ENCODE assay signal across 21 cellular contexts in the genomic region with DNA sequence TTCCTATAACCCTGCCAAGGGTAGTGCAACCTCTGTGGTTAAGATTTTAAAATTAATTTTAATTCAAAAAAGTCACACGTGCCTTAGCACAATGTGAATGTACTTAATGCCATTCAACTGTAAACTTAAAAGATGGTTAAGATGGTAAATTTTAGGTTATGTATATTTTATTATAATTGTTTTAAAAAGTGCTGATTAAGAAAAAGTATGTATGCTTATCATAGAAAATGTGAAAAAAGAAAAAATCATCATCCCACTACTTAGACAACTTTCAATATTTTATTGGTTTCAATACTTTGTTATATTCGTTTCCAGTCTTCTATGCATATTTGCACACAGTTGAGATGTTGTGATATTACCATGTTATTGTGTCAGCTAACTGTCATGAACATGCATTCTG. TPM values are rescaled to one million over a fixed set of nuclear protein-coding genes. Genes with fewer than 3 reads are reported as not detected.
DNase-seq lines count a peak whose midpoint lies in the region; ATAC-seq, FAIRE-seq and TF ChIP-seq lines count a peak whose summit lies in the region.
"Had no signal": no experiment of that assay in that cellular context is flagged by ENCODE, and none has a peak within 500 bp of the region (broad histone marks: within the 10 kb centered on the region; RNA-seq: fewer than 3 reads in every experiment).

No MANE protein-coding gene starts in this region.

- POLR2A ChIA-PET in A549 (lab: Yijun Ruan, JAX) = no interaction called here
- POLR2A ChIA-PET in K562 (lab: Yijun Ruan, JAX) = no interaction called here

- H3K79me2 ChIP-seq in K562 (ENCODE audit: control insufficient read depth, insufficient read depth, low read length) = peaks cover 16% of the 10 kb centered on the region; the same call in 2 of the 3 replicates

- H3K27me3 ChIP-seq in CD4-positive, CD25-positive, alpha-beta regulatory T cell (ENCODE audit: control insufficient read depth, insufficient read depth, low read length) = no peaks in the 10 kb centered on the region
- no peaks in the 10 kb centered on the region for H3K27me3 ChIP-seq in K562 (ENCODE audit: control insufficient read depth in 2 of 2, insufficient read depth in 2 of 2, low read length in 2 of 2)
- H3K27me3 ChIP-seq: BLaER1 had no signal

- H2AFZ ChIP-seq in K562 (ENCODE audit: low read depth, low read length) = no peak overlapping the region

- no peak overlapping the region for H3K4me3 Mint-ChIP-seq in CD4-positive, CD25-positive, alpha-beta regulatory T cell
- H3K4me3 Mint-ChIP-seq: B cell; CD4-positive, alpha-beta T cell; CD8-positive, alpha-beta memory T cell; H9 had no signal

- no peaks in the 10 kb centered on the region for H3K9me3 Mint-ChIP-seq in CD4-positive, CD25-positive, alpha-beta regulatory T cell
- H3K9me3 Mint-ChIP-seq: CD4-positive, alpha-beta T cell; CD8-positive, alpha-beta memory T cell had no signal

- ATAC-seq in A549 (no peak), K562 (no peak)
- no peak for ATAC-seq in CD4-positive, CD25-positive, alpha-beta regulatory T cell (ENCODE audit: low read depth in 2 of 2)
- ATAC-seq: GM12878, HCT116 had no signal

- peaks cover 0 to 27% (median 20%) of the 10 kb centered on the region in 4 donors for H3K4me1 Mint-ChIP-seq in CD4-positive, CD25-positive, alpha-beta regulatory T cell
- H3K4me1 Mint-ChIP-seq: B cell, H9 had no signal

- intact Hi-C loops in K562 (cut with micrococcal nuclease) = no loop called here

- FAIRE-seq in A549 (lab: Jason Lieb, UNC) = no peak
- FAIRE-seq in K562 (lab: Jason Lieb, UNC) = no peak
- FAIRE-seq: D721Med, GM12878, GM19239, H1 had no signal

- H3K9ac ChIP-seq in K562 (ENCODE audit: insufficient read depth in 1 of 2, low read depth in 2 of 2, low read length in 2 of 2) = no peak overlapping the region
- H3K9ac ChIP-seq: BLaER1 had no signal

- no peak overlapping the region for H3K4me2 ChIP-seq in A549
- no peak overlapping the region for H3K4me2 ChIP-seq in K562 (ENCODE audit: insufficient read depth, low read length)
- H3K4me2 ChIP-seq: BLaER1 had no signal

- TF ChIP-seq POLR2A in A549 (IDR thresholded peaks at IDR 0.05; ENCODE audit: low read length) (no peak), K562 (conservative IDR thresholded peaks at IDR 0.05) (no peak)

- TF ChIP-seq EP300 in A549 (IDR thresholded peaks at IDR 0.05) (no peak), K562 (IDR thresholded peaks at IDR 0.05; ENCODE audit: low read length) (no peak)

- H3K27ac ChIP-seq in A549 (no peak overlapping the region), K562 (ENCODE audit: extremely low read depth, low read depth, low read length) (no peak overlapping the region)
- H3K27ac ChIP-seq in CD4-positive, CD25-positive, alpha-beta regulatory T cell (ENCODE audit: insufficient read depth, low read length, poor library complexity, severe bottlenecking) = no peak overlapping the region
- H3K27ac ChIP-seq: BLaER1, C4-2B had no signal

- H3K4me1 ChIP-seq in A549 (no peaks in the 10 kb centered on the region; the same call in 2 of the 3 replicates), K562 (replicated peaks in 1 of 2; ENCODE audit: control insufficient read depth in 2 of 2, insufficient read depth in 2 of 2, low read length in 2 of 2) (no peaks in the 10 kb centered on the region)
- no peaks in the 10 kb centered on the region for H3K4me1 ChIP-seq in CD4-positive, CD25-positive, alpha-beta regulatory T cell (ENCODE audit: control insufficient read depth, insufficient read depth, low read length, poor library complexity, severe bottlenecking)
- H3K4me1 ChIP-seq: BLaER1 had no signal

- H3K9me3 ChIP-seq in A549 (no peaks in the 10 kb centered on the region), K562 (replicated peaks; ENCODE audit: control insufficient read depth, insufficient read depth, low read depth, low read length) (no peaks in the 10 kb centered on the region)
- no peaks in the 10 kb centered on the region for H3K9me3 ChIP-seq in CD4-positive, CD25-positive, alpha-beta regulatory T cell (ENCODE audit: control insufficient read depth in 2 of 2, low read length in 2 of 2)

- TF ChIP-seq RAD21 in A549 (conservative IDR thresholded peaks at IDR 0.05 in 1 of 2, IDR thresholded peaks at IDR 0.05 in 1 of 2) (no peak), K562 (CRISPR knock-in tag; conservative IDR thresholded peaks at IDR 0.05 in 1 of 2, IDR thresholded peaks at IDR 0.05 in 1 of 2) (no peak)

- in situ Hi-C loops in K562 (cut with MboI) = no loop called here

- H3K4me3 ChIP-seq in A549 (no peak overlapping the region), K562 (no peak overlapping the region)
- no peak overlapping the region for H3K4me3 ChIP-seq in CD4-positive, CD25-positive, alpha-beta regulatory T cell (ENCODE audit: low read depth, low read length)
- H3K4me3 ChIP-seq: BLaER1, GM12878 had no signal

- peaks cover 42% of the 10 kb centered on the region for H3K36me3 ChIP-seq in CD4-positive, CD25-positive, alpha-beta regulatory T cell (ENCODE audit: control insufficient read depth, insufficient read depth, low read length)
- H3K36me3 ChIP-seq in K562 (ENCODE audit: control insufficient read depth, insufficient read depth, low read length) = peaks cover 42% of the 10 kb centered on the region

- CTCF ChIA-PET in A549 (lab: Yijun Ruan, JAX) (no interaction called here), K562 (lab: Yijun Ruan, JAX; ENCODE audit: low intra/inter-chr PET ratio) (no interaction called here)

- H4K20me1 ChIP-seq in K562 (replicated peaks; ENCODE audit: control insufficient read depth, insufficient read depth, low read length) = peaks cover 7% of the 10 kb centered on the region; the same call in 1 of the 2 replicates

- H3K27me3 Mint-ChIP-seq in CD4-positive, CD25-positive, alpha-beta regulatory T cell = no peaks in the 10 kb centered on the region
- H3K27me3 Mint-ChIP-seq: B cell; CD4-positive, alpha-beta T cell; CD8-positive, alpha-beta memory T cell had no signal

- H3K36me3 Mint-ChIP-seq in CD4-positive, CD25-positive, alpha-beta regulatory T cell = peaks cover 28% of the 10 kb centered on the region

- H3K27ac Mint-ChIP-seq in CD4-positive, CD25-positive, alpha-beta regulatory T cell = peak overlapping the region in 2 of 3 donors; percentile 5 to 38
- H3K27ac Mint-ChIP-seq: B cell, H9 had no signal

- WGBS in A549 (ENCODE audit: missing lambda C conversion rate) = 90% methylated on average over 2 of the region's 2 CpGs
- WGBS in K562 (ENCODE audit: insufficient coverage, low coverage, missing lambda C conversion rate) = 82% methylated on average over 2 of the region's 2 CpGs

- no peak for TF ChIP-seq CTCF in A549 (IDR thresholded peaks at IDR 0.05)
- TF ChIP-seq CTCF in K562 (IDR thresholded peaks at IDR 0.05 in 2 of 3, conservative IDR thresholded peaks at IDR 0.05 in 1 of 3; ENCODE audit: insufficient read depth in 2 of 3, low read depth in 1 of 3, low read length in 3 of 3) = no peak

- no peak for DNase-seq in A549 (ENCODE audit: low read depth in 1 of 2, low spot score in 1 of 2)
- DNase-seq in CD4-positive, CD25-positive, alpha-beta regulatory T cell = no peak
- no peak for DNase-seq in K562 (ENCODE audit: extremely low read depth in 1 of 4, low spot score in 3 of 4)
- DNase-seq in GM19240 (ENCODE audit: insufficient read length, low spot score) = no peak
- DNase-seq in SW 1271 (lab: John Stamatoyannopoulos, UW) = no peak
- no peak for DNase-seq in kidney glomerular epithelial cell (lab: John Stamatoyannopoulos, UW)
- DNase-seq: CD4-positive, alpha-beta T cell; CD8-positive, alpha-beta memory T cell; DMS 273 treated with DMSO at 0.1 percent for 48 hours; DMS79; EL; GDM1; H9 had no signal

- no TSS peak for BruUV-seq in K562 (replicated peaks; lab: Mats Ljungman, UMichigan)

- no peaks in the 10 kb centered on the region for H3K9me1 ChIP-seq in K562 (ENCODE audit: control insufficient read depth, insufficient read depth, low read length)

TF ChIP-seq in A549, 52 proteins besides CTCF, POLR2A, EP300 and RAD21:
- TF ChIP-seq KDM5A (IDR thresholded peaks at IDR 0.05) (no peak), MAFK (IDR thresholded peaks at IDR 0.05; ENCODE audit: partially characterized antibody) (peak; percentile 30), FOSL2 (IDR thresholded peaks at IDR 0.05) (no peak), FOSL2 (CRISPR knock-in tag; IDR thresholded peaks at IDR 0.05) (no peak)

TF ChIP-seq in K562, 482 proteins besides CTCF, POLR2A, EP300 and RAD21:
- TF ChIP-seq ZNF316 (IDR thresholded peaks at IDR 0.05) (peak; percentile 88), KHSRP (IDR thresholded peaks at IDR 0.05) (no peak), MAFG (tag; conservative IDR thresholded peaks at IDR 0.05) (peak; percentile 40), C11orf30 (IDR thresholded peaks at IDR 0.05; ENCODE audit: low read depth) (peak; percentile 61), MAFF (IDR thresholded peaks at IDR 0.05; ENCODE audit: low read length) (peak; percentile 11; the same call in 1 of the 2 replicates)

RNA-seq across cellular contexts. Expression of a gene that starts 18.7 kb away (rescaled TPM):
- 24.3 and 27.8 TPM in 2 replicates for polyA plus RNA-seq in A549 (2011; rRNA removed)
- 5.5 and 7.3 TPM in 2 replicates for polyA plus RNA-seq in A549 (2012; cell fraction: cytosol; rRNA removed)
- 6.3 and 9.9 TPM in 2 replicates for polyA plus RNA-seq in A549 (2012; cell fraction: nucleus; rRNA removed)
- 11.9 to 13.6 TPM (median 12.3 TPM) in 3 replicates for polyA plus RNA-seq in A549 (2017; fragmentation: RNase III; extraction: RNeasy Plus Mini Kit Qiagen cat#74134 plus additional on column Dnase treatment)
- polyA minus RNA-seq in A549 (2011; rRNA and poly(A)+ RNA removed) = 46.3 and 49.3 TPM in 2 replicates
- 22.1 TPM for total RNA-seq in CD4-positive, CD25-positive, alpha-beta regulatory T cell
- 1 to 10 TPM; 6.8 to 7.9 (median 7.4) TPM for polyA plus RNA-seq in CD4-positive, CD25-positive, alpha-beta regulatory T cell
- total RNA-seq in K562 (2011; cell fraction: chromatin; rRNA removed; ENCODE audit: low replicate concordance) = 31.2 and 69.0 TPM in 2 replicates
- total RNA-seq in K562 (2011; cell fraction: nucleolus; rRNA removed) = 19.2 and 25.7 TPM in 2 replicates
- total RNA-seq in K562 (2011; cell fraction: nucleoplasm; rRNA removed) = 20.0 and 31.2 TPM in 2 replicates
- 13.5 and 17.0 TPM in 2 replicates for total RNA-seq in K562 (2014; rRNA removed)
- total RNA-seq in K562 (2014; rRNA removed; fragmentation: Illumina TruSeq; extraction: Trizol) = 17.8 and 18.7 TPM in 2 replicates
- total RNA-seq in K562 (2015; rRNA removed; fragmentation: Illumina TruSeq; extraction: Trizol) = 17.6 and 18.1 TPM in 2 replicates
- total RNA-seq in K562 (2021) = 16.8 and 18.8 TPM in 2 replicates
- 10.1 and 13.5 TPM in 2 replicates for polyA plus RNA-seq in K562 (2011; rRNA removed)
- polyA plus RNA-seq in K562 (2011; cell fraction: cytosol; rRNA removed) = 5.8 and 7.7 TPM in 2 replicates
- 19.2 and 21.4 TPM in 2 replicates for polyA plus RNA-seq in K562 (2011; cell fraction: nucleus; rRNA removed)
- 9.0 and 9.8 TPM in 2 replicates for polyA plus RNA-seq in K562 (2012)
- polyA plus RNA-seq in K562 (2014; fragmentation: Illumina TruSeq; extraction: Trizol) = 12.7 and 13.7 TPM in 2 replicates
- polyA plus RNA-seq in K562 (2014; fragmentation: Nextera tagmentation; extraction: Ambion mirVana) = 1 to 10 TPM; 4.2 TPM
- polyA plus RNA-seq in K562 (2014; rRNA removed) = 9.1 and 9.4 TPM in 2 replicates
- 33.9 and 36.1 TPM in 2 replicates for polyA minus RNA-seq in K562 (2011; rRNA and poly(A)+ RNA removed)
- polyA minus RNA-seq in K562 (2011; cell fraction: cytosol; rRNA and poly(A)+ RNA removed) = 12.8 and 16.2 TPM in 2 replicates
- polyA minus RNA-seq in K562 (2011; cell fraction: nucleus; rRNA and poly(A)+ RNA removed) = 11.7 and 19.5 TPM in 2 replicates
